In genomic region chr3:9673752-9674151, GRCh38 we compare ENCODE assay signal across 34 cellular contexts. TPM values are rescaled to one million over a fixed set of nuclear protein-coding genes. Genes with fewer than 3 reads are reported as not detected.
"Had no signal": no experiment of that assay in that cellular context is flagged by ENCODE, and none has a peak within 500 bp of the region (broad histone marks: within the 10 kb centered on the region; RNA-seq: fewer than 3 reads in every experiment).

No MANE protein-coding gene starts in this region.

- DNase-seq: naive thymus-derived CD8-positive, alpha-beta T cell; nephron progenitor cell; nucleus accumbens; pancreas; retina; spleen; stimulated activated CD4-positive, alpha-beta T cell treated with anti-CD3 and anti-CD28 coated beads, Interleukin-12 subunit alpha, Interleukin-12 subunit beta, amount 100 ng/mL, for 4 hours; stimulated activated CD4-positive, alpha-beta T cell treated with anti-CD3 and anti-CD28 coated beads, Interleukin-1b, Interleukin-23, amount 100 ng/mL, for 48 hours; stimulated activated CD4-positive, alpha-beta T cell treated with anti-CD3 and anti-CD28 coated beads, Interleukin-4, amount 100 ng/mL, for 1 hour; stimulated activated CD4-positive, alpha-beta T cell treated with anti-CD3 and anti-CD28 coated beads, Interleukin-4, amount 100 ng/mL, for 4 hours; stimulated activated CD8-positive, alpha-beta memory T cell treated with anti-CD3 and anti-CD28 coated beads, Interleukin-4, amount 100 ng/mL, for 48 hours; stimulated activated naive CD4-positive, alpha-beta T cell; stimulated activated naive CD8-positive, alpha-beta T cell treated with anti-CD3 and anti-CD28 coated beads, Interleukin-15, amount 100 ng/mL, for 72 hours; stimulated activated naive CD8-positive, alpha-beta T cell treated with anti-CD3 and anti-CD28 coated beads, Interleukin-15, Interleukin-2, amounts not matched to agents 100 U/mL and 50 U/mL, for 24 hours; substantia nigra; testis; tibial artery; transverse colon; upper lobe of right lung; uterus had no signal

- H3K4me1 ChIP-seq: prostate gland, suprapubic skin had no signal

- H3K4me3 ChIP-seq: pancreas, prostate gland, right atrium auricular region, skin epidermis, smooth muscle cell, spleen, suprapubic skin, testis, tibial artery, transverse colon, upper lobe of right lung, uterus had no signal

- H3K36me3 ChIP-seq: uterus had no signal

- H3K27ac ChIP-seq: neutrophil, pancreas, prostate gland, skin epidermis, spleen, suprapubic skin, testis, tibial artery, transverse colon, upper lobe of right lung, uterus had no signal

- ATAC-seq: naive thymus-derived CD8-positive, alpha-beta T cell; natural killer cell treated with Interleukin-12 subunit alpha and Interleukin-12 subunit beta and Interleukin-15 and Interleukin-18, amount 100 ng/mL, for 72 hours; pancreas; sciatic nerve; stimulated activated memory B cell treated with anti-CD40 and anti-IgM and Interleukin-4, amounts not matched to agents 10 μg/mL and 1 μg/mL and 100 μg/mL, for 72 hours; stimulated activated naive CD8-positive, alpha-beta T cell treated with anti-CD3 and anti-CD28 coated beads, Interleukin-15, amount 100 ng/mL, for 72 hours; stimulated activated naive CD8-positive, alpha-beta T cell treated with anti-CD3 and anti-CD28 coated beads, Interleukin-15, Interleukin-2, amounts not matched to agents 100 U/mL and 50 U/mL, for 24 hours; upper lobe of right lung had no signal

- H3K27me3 ChIP-seq: neutrophil, pancreas, right atrium auricular region, spleen, suprapubic skin, testis, tibial artery, transverse colon, upper lobe of right lung, uterus had no signal

- H3K9me3 ChIP-seq: neutrophil, pancreas, prostate gland, right atrium auricular region, spleen, suprapubic skin, testis, tibial artery, transverse colon, upper lobe of right lung, uterus had no signal

RNA-seq across cellular contexts. Expression of gene CPNE9, which starts 29.9 kb away (rescaled TPM):
- total RNA-seq: omental fat pad, osteocyte, posterior vena cava, prostate gland, pulmonary artery endothelial cell, right atrium auricular region, sciatic nerve, smooth muscle cell, transverse colon, urinary bladder, uterus had no signal
- polyA plus RNA-seq: naive thymus-derived CD8-positive, alpha-beta T cell; smooth muscle cell had no signal
